ENCODE assay signal across 15 cellular contexts in genomic region chr17:1090454-1091189, GRCh38.
DNase-seq lines count a peak whose midpoint lies in the region; ATAC-seq and TF ChIP-seq lines count a peak whose summit lies in the region.
"Had no signal": no experiment of that assay in that cellular context is flagged by ENCODE, and none has a peak within 500 bp of the region (broad histone marks: within the 10 kb centered on the region; RNA-seq: fewer than 3 reads in every experiment).

No MANE protein-coding gene starts in this region.

- intact Hi-C loops in CD14-positive monocyte (cut with micrococcal nuclease): no loop called here

- H3K4me3 Mint-ChIP-seq in CD14-positive monocyte (no peak overlapping the region), endothelial cell (ENCODE audit: unreplicated experiment) (no peak overlapping the region), nephron progenitor cell (no peak overlapping the region)
- no peak overlapping the region for H3K4me3 Mint-ChIP-seq in natural killer cell treated with Interleukin-12 subunit alpha and Interleukin-12 subunit beta and Interleukin-15 and Interleukin-18, amount 100 ng/mL, for 72 hours
- H3K4me3 Mint-ChIP-seq: activated CD4-positive, alpha-beta T cell treated with anti-CD3 and anti-CD28 coated beads, Interleukin-2, amount 10 ng/mL, durations not matched to agents 24 days and 14 days had no signal

- DNase-seq in CD14-positive monocyte (ENCODE audit: low spot score) (no peak), NCI-H2029 (lab: John Stamatoyannopoulos, UW) (peak; percentile 54), endothelial cell (ENCODE audit: low spot score) (no peak), nephron progenitor cell (no peak), NCI-H2227 (lab: John Stamatoyannopoulos, UW; ENCODE audit: unreplicated experiment) (no peak), hypothalamus (lab: John Stamatoyannopoulos, UW) (no peak), NCI-H446 (lab: John Stamatoyannopoulos, UW) (no peak)
- no peak for DNase-seq in natural killer cell treated with Interleukin-12 subunit alpha and Interleukin-12 subunit beta and Interleukin-15 and Interleukin-18, amount 100 ng/mL, for 72 hours (ENCODE audit: low spot score)
- DNase-seq: activated CD4-positive, alpha-beta T cell treated with anti-CD3 and anti-CD28 coated beads, Interleukin-2, amount 10 ng/mL, durations not matched to agents 24 days and 14 days; AML-193; MM.1S; NCI-H345; pancreas; PC-3 had no signal

- peak overlapping the region; percentile 48 to 94 (median 79) for H3K27ac Mint-ChIP-seq in CD14-positive monocyte
- H3K27ac Mint-ChIP-seq in endothelial cell (ENCODE audit: unreplicated experiment): peak overlapping the region; percentile 80
- peak overlapping the region; percentile 98 for H3K27ac Mint-ChIP-seq in nephron progenitor cell
- no peak overlapping the region for H3K27ac Mint-ChIP-seq in natural killer cell treated with Interleukin-12 subunit alpha and Interleukin-12 subunit beta and Interleukin-15 and Interleukin-18, amount 100 ng/mL, for 72 hours
- H3K27ac Mint-ChIP-seq: activated CD4-positive, alpha-beta T cell treated with anti-CD3 and anti-CD28 coated beads, Interleukin-2, amount 10 ng/mL, durations not matched to agents 24 days and 14 days had no signal

- H3K27me3 Mint-ChIP-seq in CD14-positive monocyte (ENCODE audit: low read depth in 3 of 3) (peaks cover 0 to 4% (median 2%) of the 10 kb centered on the region in 3 donors), endothelial cell (ENCODE audit: unreplicated experiment) (peaks cover 1% of the 10 kb centered on the region), nephron progenitor cell (ENCODE audit: low read depth, poor library complexity) (peaks cover 6% of the 10 kb centered on the region)
- H3K27me3 Mint-ChIP-seq in natural killer cell treated with Interleukin-12 subunit alpha and Interleukin-12 subunit beta and Interleukin-15 and Interleukin-18, amount 100 ng/mL, for 72 hours: no peaks in the 10 kb centered on the region
- H3K27me3 Mint-ChIP-seq: activated CD4-positive, alpha-beta T cell treated with anti-CD3 and anti-CD28 coated beads, Interleukin-2, amount 10 ng/mL, durations not matched to agents 24 days and 14 days had no signal

- no peak for TF ChIP-seq CTCF in CD14-positive monocyte (IDR thresholded peaks at IDR 0.05)
- no peak for TF ChIP-seq CTCF in endothelial cell (IDR thresholded peaks at IDR 0.05; ENCODE audit: unreplicated experiment)
- no peak for TF ChIP-seq CTCF in nephron progenitor cell (IDR thresholded peaks at IDR 0.05)

- H3K9me3 Mint-ChIP-seq in CD14-positive monocyte: no peaks in the 10 kb centered on the region
- no peaks in the 10 kb centered on the region for H3K9me3 Mint-ChIP-seq in endothelial cell (ENCODE audit: unreplicated experiment)
- no peaks in the 10 kb centered on the region for H3K9me3 Mint-ChIP-seq in nephron progenitor cell
- H3K9me3 Mint-ChIP-seq in natural killer cell treated with Interleukin-12 subunit alpha and Interleukin-12 subunit beta and Interleukin-15 and Interleukin-18, amount 100 ng/mL, for 72 hours: no peaks in the 10 kb centered on the region
- H3K9me3 Mint-ChIP-seq: activated CD4-positive, alpha-beta T cell treated with anti-CD3 and anti-CD28 coated beads, Interleukin-2, amount 10 ng/mL, durations not matched to agents 24 days and 14 days had no signal

- H3K36me3 Mint-ChIP-seq in CD14-positive monocyte: peaks cover 43 to 78% of the 10 kb centered on the region in 2 donors
- peaks cover 23% of the 10 kb centered on the region for H3K36me3 Mint-ChIP-seq in endothelial cell (ENCODE audit: low read depth, unreplicated experiment)
- peaks cover 34% of the 10 kb centered on the region for H3K36me3 Mint-ChIP-seq in nephron progenitor cell (ENCODE audit: low read depth)
- H3K36me3 Mint-ChIP-seq in natural killer cell treated with Interleukin-12 subunit alpha and Interleukin-12 subunit beta and Interleukin-15 and Interleukin-18, amount 100 ng/mL, for 72 hours: no peaks in the 10 kb centered on the region

- peaks cover 47% of the 10 kb centered on the region for H3K4me1 Mint-ChIP-seq in CD14-positive monocyte
- peaks cover 22% of the 10 kb centered on the region for H3K4me1 Mint-ChIP-seq in endothelial cell (ENCODE audit: unreplicated experiment)
- peaks cover 35% of the 10 kb centered on the region for H3K4me1 Mint-ChIP-seq in nephron progenitor cell
- H3K4me1 Mint-ChIP-seq in natural killer cell treated with Interleukin-12 subunit alpha and Interleukin-12 subunit beta and Interleukin-15 and Interleukin-18, amount 100 ng/mL, for 72 hours (ENCODE audit: low read depth in 2 of 2): peaks cover under 1 to 15% of the 10 kb centered on the region in 2 donors

- ATAC-seq in natural killer cell treated with Interleukin-12 subunit alpha and Interleukin-12 subunit beta and Interleukin-15 and Interleukin-18, amount 100 ng/mL, for 72 hours: no peak
- ATAC-seq: HCT116, PC-3 had no signal

Comparison
In these comparisons a context has a peak if more than half of its experiments do, and no peak if none do; other contexts are left out.
1. H3K27ac Mint-ChIP-seq: peak in CD14-positive monocyte (7 of 7), endothelial cell (single experiment) and nephron progenitor cell (single experiment); none in natural killer cell treated with Interleukin-12 subunit alpha and Interleukin-12 subunit beta and Interleukin-15 and Interleukin-18, amount 100 ng/mL, for 72 hours (0 of 2).